ENCODE assay signal across 8 cellular contexts in genomic region chr2:203327582-203327917, GRCh38. TPM values are rescaled to one million over a fixed set of nuclear protein-coding genes. Genes with fewer than 3 reads are reported as not detected.
DNase-seq lines count a peak whose midpoint lies in the region; ATAC-seq and TF ChIP-seq lines count a peak whose summit lies in the region.

No MANE protein-coding gene starts in this region.

- peak overlapping the region; percentile 89 to 98 (median 93) for H3K4me3 Mint-ChIP-seq in brain

- no peaks in the 10 kb centered on the region for H3K27me3 Mint-ChIP-seq in brain

- TF ChIP-seq CTCF in Loucy (conservative IDR thresholded peaks at IDR 0.05; ENCODE audit: low read length) (no peak), brain (conservative IDR thresholded peaks at IDR 0.05) (no peak), liver (IDR thresholded peaks at IDR 0.05; ENCODE audit: low read depth, low read length, missing input control) (no peak), upper lobe of left lung (IDR thresholded peaks at IDR 0.05) (no peak)

- H4K20me1 ChIP-seq in Loucy (ENCODE audit: insufficient read depth, low read length, poor library complexity, severe bottlenecking), result peaks cover 26% of the 10 kb centered on the region

- H3K9ac ChIP-seq in Loucy (ENCODE audit: low read depth, low read length, poor library complexity, severe bottlenecking) (peak overlapping the region; percentile 87), liver (ENCODE audit: low read depth in 1 of 2, low read length in 2 of 2) (peak overlapping the region in 1 of 2 donors; percentile 10)

- H3K36me3 ChIP-seq in Loucy (ENCODE audit: insufficient read depth, low read length), result no peaks in the 10 kb centered on the region
- no peaks in the 10 kb centered on the region for H3K36me3 ChIP-seq in liver (ENCODE audit: control insufficient read depth in 4 of 4, insufficient read depth in 3 of 4, low read depth in 1 of 4, low read length in 3 of 4)
- H3K36me3 ChIP-seq in upper lobe of left lung, result no peaks in the 10 kb centered on the region

- H3K4me3 ChIP-seq in Loucy (ENCODE audit: low read length, poor library complexity, severe bottlenecking), result peak overlapping the region; percentile 87
- peak overlapping the region; percentile 74 to 100 (median 90) for H3K4me3 ChIP-seq in liver (ENCODE audit: low read depth in 1 of 3, low read length in 3 of 3)
- H3K4me3 ChIP-seq in upper lobe of left lung, result peak overlapping the region; percentile 71 to 100 (median 80)

- H3K36me3 Mint-ChIP-seq in brain, result peaks cover 14% of the 10 kb centered on the region

- H3K27me3 ChIP-seq in Loucy (ENCODE audit: insufficient read depth, low read length, poor library complexity, severe bottlenecking), result peaks cover 5% of the 10 kb centered on the region
- H3K27me3 ChIP-seq in liver (ENCODE audit: control insufficient read depth in 4 of 4, insufficient read depth in 4 of 4, low read length in 3 of 4), result no peaks in the 10 kb centered on the region
- no peaks in the 10 kb centered on the region for H3K27me3 ChIP-seq in upper lobe of left lung

- H3K4me2 ChIP-seq in Loucy (ENCODE audit: low read depth, low read length, poor library complexity, severe bottlenecking), result peak overlapping the region; percentile 87

- no peak for TF ChIP-seq POLR2A in upper lobe of left lung (IDR thresholded peaks at IDR 0.05)

- no peak for TF ChIP-seq RAD21 in liver (IDR thresholded peaks at IDR 0.05)

- peaks cover 0 to 10% (median 0%) of the 10 kb centered on the region in 5 experiments for H3K9me3 Mint-ChIP-seq in brain

- H3K4me1 Mint-ChIP-seq in brain, result peaks cover 44% of the 10 kb centered on the region

- peak overlapping the region; percentile 95 to 100 (median 99) for H3K27ac Mint-ChIP-seq in brain

- H3K27ac ChIP-seq in liver (ENCODE audit: low read depth in 1 of 2, low read length in 2 of 2) (peak overlapping the region; percentile 41 to 78), upper lobe of left lung (peak overlapping the region; percentile 75 to 90 (median 87))

- H3K9me3 ChIP-seq in Loucy (ENCODE audit: insufficient read depth, low read depth, low read length) (no peaks in the 10 kb centered on the region), liver (ENCODE audit: control insufficient read depth in 4 of 4, low read length in 3 of 4) (no peaks in the 10 kb centered on the region), upper lobe of left lung (no peaks in the 10 kb centered on the region)

- WGBS in liver, result 29% methylated on average over 7 of the region's 7 CpGs
- WGBS in upper lobe of left lung, 2 donors, result 14 to 16% methylated on average over 7 of the region's 7 CpGs

- H3K79me2 ChIP-seq in Loucy (ENCODE audit: insufficient read depth, low read length), result peaks cover 43% of the 10 kb centered on the region

- H3F3A ChIP-seq in Loucy (ENCODE audit: low read depth), result peaks cover 3% of the 10 kb centered on the region

- no peaks in the 10 kb centered on the region for H3K9me2 ChIP-seq in Loucy (replicated peaks; ENCODE audit: low read depth, low read length)

- no peak for TF ChIP-seq EP300 in upper lobe of left lung (IDR thresholded peaks at IDR 0.05)

- DNase-seq in DMS153 treated with DMSO at 0.1 percent for 48 hours (lab: John Stamatoyannopoulos, UW; ENCODE audit: unreplicated experiment) (peak; percentile 69), DMS153 (lab: John Stamatoyannopoulos, UW) (no peak), upper lobe of left lung (no peak), T-helper 9 cell (no peak)

- peak overlapping the region; percentile 99 for H2AFZ ChIP-seq in Loucy (ENCODE audit: low read length)

- H3K4me1 ChIP-seq in Loucy (ENCODE audit: insufficient read depth, low read length, poor library complexity, severe bottlenecking), result peaks cover 27% of the 10 kb centered on the region
- peaks cover 3 to 13% (median 9%) of the 10 kb centered on the region in 4 donors for H3K4me1 ChIP-seq in liver (ENCODE audit: control insufficient read depth in 4 of 4, insufficient read depth in 4 of 4, low read length in 3 of 4)
- peaks cover 11 to 25% (median 14%) of the 10 kb centered on the region in 4 donors for H3K4me1 ChIP-seq in upper lobe of left lung

- ATAC-seq in upper lobe of left lung (ENCODE audit: low FRiP score in 2 of 2) (peak in 1 of 2 donors; percentile 6), GM19023 (IDR thresholded peaks at IDR 0.05; ENCODE audit: unreplicated experiment) (no peak)

TF ChIP-seq in liver, 16 proteins besides CTCF, POLR2A, EP300 and RAD21:
- TF ChIP-seq RXRA (IDR thresholded peaks at IDR 0.05) (no peak), NR2F2 (IDR thresholded peaks at IDR 0.05) (peak; percentile 19), TAF1 (conservative IDR thresholded peaks at IDR 0.05) (no peak)

RNA-seq across cellular contexts. Expression of gene ABI2, which starts 0.6 kb away (rescaled TPM):
- polyA plus RNA-seq in brain (ENCODE audit: insufficient read depth, low read depth, low replicate concordance) (52.3 TPM), liver (1 to 10 TPM; 6.9 to 8.4 TPM)
- total RNA-seq in liver (10 to 100 TPM in 1 of 2 donors, 1 to 10 TPM in 1; 5.4 to 10.5 TPM), upper lobe of left lung (10 to 100 TPM; 30.3 to 41.6 (median 35.5) TPM)
